Comparison of ENCODE assay signal across 6 cellular contexts in the genomic region with DNA sequence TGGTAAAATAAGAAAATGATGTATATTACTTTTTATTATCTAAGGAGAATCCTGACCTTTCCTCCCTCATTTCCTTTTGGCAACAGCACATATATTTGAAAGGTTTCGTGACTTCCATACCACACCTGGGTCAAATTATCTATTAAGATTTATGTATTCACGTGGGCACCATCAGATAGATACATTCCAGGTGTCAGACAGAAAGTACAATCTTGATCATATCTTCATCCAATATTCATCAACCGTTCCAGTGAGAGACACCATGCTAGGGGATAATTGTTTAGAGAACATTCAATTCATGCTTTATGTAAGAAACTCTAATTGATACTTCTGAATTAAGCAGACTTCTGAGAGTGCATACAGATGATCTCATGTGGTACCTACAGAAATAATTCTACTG.
"Had no signal": no experiment of that assay in that cellular context is flagged by ENCODE, and none has a peak within 500 bp of the region (broad histone marks: within the 10 kb centered on the region; RNA-seq: fewer than 3 reads in every experiment).

No MANE protein-coding gene starts in this region.

- H3K9me3 Mint-ChIP-seq: IgD-negative memory B cell had no signal

- H3K36me3 Mint-ChIP-seq: IgD-negative memory B cell had no signal

- DNase-seq: KBM-7, KG1 had no signal

- H3K27me3 Mint-ChIP-seq: IgD-negative memory B cell had no signal

- ATAC-seq: HepG2, K562 had no signal

- H3K27ac Mint-ChIP-seq: IgD-negative memory B cell had no signal

- H3K4me1 Mint-ChIP-seq: IgD-negative memory B cell had no signal

- H3K4me3 Mint-ChIP-seq: IgD-negative memory B cell had no signal

- H3K4me3 ChIP-seq: K562 had no signal

- H3K27ac ChIP-seq: HL-60 had no signal
